ENCODE assay signal across 2 cellular contexts in genomic region chr9:126678989-126679388, GRCh38.
TF ChIP-seq lines count a peak whose summit lies in the region.

No MANE protein-coding gene starts in this region.

TF ChIP-seq in HCT116, 20 proteins besides CTCF, POLR2A, EP300 and RAD21:
- TF ChIP-seq TCF7L2 (IDR thresholded peaks at IDR 0.05; ENCODE audit: borderline replicate concordance, extremely low read depth, insufficient read depth, insufficient read length) (no peak), YY1 (IDR thresholded peaks at IDR 0.05; ENCODE audit: extremely low read depth, insufficient replicate concordance, low read depth, low read length) (no peak), MAX (IDR thresholded peaks at IDR 0.05) (no peak), ZBTB33 (IDR thresholded peaks at IDR 0.05; ENCODE audit: extremely low read depth, insufficient replicate concordance, low read length) (no peak), ZNF274 (IDR thresholded peaks at IDR 0.05; ENCODE audit: low read depth, low read length) (no peak), ATF3 (IDR thresholded peaks at IDR 0.05) (no peak), SRF (IDR thresholded peaks at IDR 0.05; ENCODE audit: low read depth) (no peak), CEBPB (IDR thresholded peaks at IDR 0.05; ENCODE audit: low read depth) (no peak), JUND (IDR thresholded peaks at IDR 0.05) (no peak), CBX3 (IDR thresholded peaks at IDR 0.05; ENCODE audit: low read depth) (no peak), REST (IDR thresholded peaks at IDR 0.05; ENCODE audit: low read depth) (no peak)

TF ChIP-seq in H1, 55 proteins besides CTCF, POLR2A, EP300 and RAD21:
- TF ChIP-seq NRF1 (IDR thresholded peaks at IDR 0.05; ENCODE audit: low read depth, low read length) (no peak), POLR2AphosphoS5 (IDR thresholded peaks at IDR 0.05; ENCODE audit: low read depth, low read length) (no peak), KDM4A (IDR thresholded peaks at IDR 0.05; ENCODE audit: low read depth, low read length, severe bottlenecking) (no peak), CHD1 (IDR thresholded peaks at IDR 0.05; ENCODE audit: low read depth, low read length) (no peak), TEAD4 (IDR thresholded peaks at IDR 0.05; ENCODE audit: low read depth, low read length) (no peak), KDM5A (IDR thresholded peaks at IDR 0.05; ENCODE audit: low read length) (no peak), BCL11A (IDR thresholded peaks at IDR 0.05; ENCODE audit: low read depth in 2 of 2, low read length in 2 of 2) (no peak)
